In the genomic region with DNA sequence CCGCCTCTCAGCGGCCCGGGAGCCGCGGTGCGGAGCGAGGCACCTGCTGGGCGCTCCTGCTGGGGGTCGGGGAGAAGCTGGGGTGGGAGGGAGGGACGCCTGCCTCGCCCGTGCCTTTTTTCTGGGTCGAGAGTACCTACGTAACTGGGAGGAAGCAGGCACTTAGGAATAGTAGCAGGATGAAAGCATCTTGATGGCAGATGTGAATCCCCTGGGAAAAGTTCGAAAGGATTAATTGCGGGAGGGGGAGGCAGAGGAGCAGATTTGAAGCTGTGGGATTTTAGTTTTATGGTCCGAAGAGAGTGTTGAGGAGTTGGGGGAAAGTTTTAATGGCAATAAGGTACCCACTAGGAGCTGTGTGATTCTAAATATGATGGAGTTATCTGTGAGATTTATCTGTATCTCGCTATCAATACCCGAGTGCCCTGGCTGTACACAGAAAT, we compare ENCODE assay signal across 8 cellular contexts. TPM values are rescaled to one million over a fixed set of nuclear protein-coding genes. Genes with fewer than 3 reads are reported as not detected.
A peak's percentile ranks its signal among the peaks of the same experiment; 100 is the strongest.
DNase-seq lines count a peak whose midpoint lies in the region; ATAC-seq and TF ChIP-seq lines count a peak whose summit lies in the region.

No MANE protein-coding gene starts in this region.

- no peaks in the 10 kb centered on the region for H3K9me3 ChIP-seq in GM23248 (ENCODE audit: low read depth)

- H3K9me3 Mint-ChIP-seq in glutamatergic neuron (ENCODE audit: unreplicated experiment) = peaks cover 11% of the 10 kb centered on the region
- H3K9me3 Mint-ChIP-seq in stimulated activated effector memory CD8-positive, alpha-beta T cell treated with anti-CD3 and anti-CD28 coated beads, Interleukin-12 subunit alpha, Interleukin-12 subunit beta, amount 100 ng/mL, for 72 hours = no peaks in the 10 kb centered on the region

- peak overlapping the region; percentile 97 for H3K4me2 ChIP-seq in GM23248 (ENCODE audit: unreplicated experiment)

- peak overlapping the region; percentile 81 for H3K4me3 ChIP-seq in GM23248

- H3K9ac ChIP-seq in GM23248 = peak overlapping the region; percentile 95

- in situ Hi-C loops in GM23248 (cut with MboI) = no loop called here

- TF ChIP-seq CTCF in 22Rv1 (IDR thresholded peaks at IDR 0.05) (no peak), glutamatergic neuron (IDR thresholded peaks at IDR 0.05; ENCODE audit: partially characterized antibody, unreplicated experiment) (no peak)

- H3K27ac Mint-ChIP-seq in glutamatergic neuron (ENCODE audit: unreplicated experiment) = peak overlapping the region; percentile 79
- peak overlapping the region; percentile 89 for H3K27ac Mint-ChIP-seq in stimulated activated effector memory CD8-positive, alpha-beta T cell treated with anti-CD3 and anti-CD28 coated beads, Interleukin-12 subunit alpha, Interleukin-12 subunit beta, amount 100 ng/mL, for 72 hours

- H2AFZ ChIP-seq in GM23248 = no peak overlapping the region

- H3K27me3 Mint-ChIP-seq in glutamatergic neuron (ENCODE audit: unreplicated experiment) = peaks cover 13% of the 10 kb centered on the region

- no peaks in the 10 kb centered on the region for H3K9me2 ChIP-seq in GM23248 (ENCODE audit: insufficient read depth)

- peaks cover 4% of the 10 kb centered on the region for H3K36me3 Mint-ChIP-seq in glutamatergic neuron (ENCODE audit: unreplicated experiment)
- peaks cover 13% of the 10 kb centered on the region for H3K36me3 Mint-ChIP-seq in stimulated activated effector memory CD8-positive, alpha-beta T cell treated with anti-CD3 and anti-CD28 coated beads, Interleukin-12 subunit alpha, Interleukin-12 subunit beta, amount 100 ng/mL, for 72 hours

- 1 to 2% methylated on average over 8 to 19 of the region's 19 CpGs for WGBS in GM23248 (ENCODE audit: low coverage in 1 of 2, low lambda C conversion rate in 2 of 2, missing lambda C conversion rate in 2 of 2), 2 experiments

- peaks cover 34% of the 10 kb centered on the region for H3K4me1 ChIP-seq in GM23248 (ENCODE audit: insufficient read depth)

- DNase-seq in GM23248 (no peak), SW480 (ENCODE audit: low spot score) (peak; percentile 21), glutamatergic neuron (no peak), NCI-H1694 treated with DMSO at 0.1 percent for 48 hours (lab: John Stamatoyannopoulos, UW) (no peak)
- no peak for DNase-seq in stimulated activated effector memory CD8-positive, alpha-beta T cell treated with anti-CD3 and anti-CD28 coated beads, Interleukin-12 subunit alpha, Interleukin-12 subunit beta, amount 100 ng/mL, for 72 hours (ENCODE audit: low spot score in 2 of 2)

- H3K4me1 Mint-ChIP-seq in glutamatergic neuron (ENCODE audit: low read depth, unreplicated experiment) = peaks cover 12% of the 10 kb centered on the region
- H3K4me1 Mint-ChIP-seq in stimulated activated effector memory CD8-positive, alpha-beta T cell treated with anti-CD3 and anti-CD28 coated beads, Interleukin-12 subunit alpha, Interleukin-12 subunit beta, amount 100 ng/mL, for 72 hours = peaks cover 22% of the 10 kb centered on the region

- no peaks in the 10 kb centered on the region for H3F3A ChIP-seq in GM23248 (ENCODE audit: insufficient read depth)

- no peaks in the 10 kb centered on the region for H3K27me3 ChIP-seq in GM23248 (replicated peaks; ENCODE audit: insufficient read depth)

- peaks cover 38% of the 10 kb centered on the region; the same call in 1 of the 2 replicates for H4K20me1 ChIP-seq in GM23248 (ENCODE audit: insufficient read depth)

- H3K4me3 Mint-ChIP-seq in glutamatergic neuron (ENCODE audit: unreplicated experiment) = peak overlapping the region; percentile 95
- H3K4me3 Mint-ChIP-seq in stimulated activated effector memory CD8-positive, alpha-beta T cell treated with anti-CD3 and anti-CD28 coated beads, Interleukin-12 subunit alpha, Interleukin-12 subunit beta, amount 100 ng/mL, for 72 hours = peak overlapping the region; percentile 80

- H3K27ac ChIP-seq in 22Rv1 = 0 out of 2 replicates have a peak overlapping the region, but pooled peaks have one; percentile 73
- peak overlapping the region; percentile 5 for H3K27ac ChIP-seq in GM23248

- H3K36me3 ChIP-seq in GM23248 (ENCODE audit: low read depth) = no peaks in the 10 kb centered on the region

- no peak for ATAC-seq in stimulated activated effector memory CD8-positive, alpha-beta T cell treated with anti-CD3 and anti-CD28 coated beads, Interleukin-12 subunit alpha, Interleukin-12 subunit beta, amount 100 ng/mL, for 72 hours
- ATAC-seq in HG03442 (IDR thresholded peaks at IDR 0.05; ENCODE audit: unreplicated experiment) (no peak), HG02588 (IDR thresholded peaks at IDR 0.05; ENCODE audit: unreplicated experiment) (no peak)

- H3K79me2 ChIP-seq in GM23248 (ENCODE audit: insufficient read depth) = peaks cover 63% of the 10 kb centered on the region

RNA-seq across cellular contexts. Expression of a gene that starts 1.1 kb away (rescaled TPM):
- total RNA-seq in GM23248 (2014; rRNA removed; shearing (Covaris generic)) = 144 and 150 TPM in 2 replicates
- 14.0 and 16.5 TPM in 2 replicates for polyA plus RNA-seq in GM23248 (2016; fragmentation: Nextera tagmentation; extraction: Ambion mirVana)
- 108 TPM for total RNA-seq in glutamatergic neuron (ENCODE audit: unreplicated experiment)
